In genomic region chr17:35448214-35448898, GRCh38 we compare ENCODE assay signal across 8 cellular contexts.
DNase-seq lines count a peak whose midpoint lies in the region; ATAC-seq lines count a peak whose summit lies in the region.

Gene SLFN13 (minus strand): TSS chr17:35448766. CDS start chr17:35445680, 3,086 bp downstream.

- 0 out of 2 replicates have a peak, but pooled peaks cover 3% of the 10 kb centered on the region for H3K36me3 ChIP-seq in HUES48 (ENCODE audit: control insufficient read depth, insufficient read depth, low read length)

- peaks cover 24% of the 10 kb centered on the region for H3K4me1 Mint-ChIP-seq in activated naive CD8-positive, alpha-beta T cell treated with anti-CD3 and anti-CD28 coated beads, Interleukin-2, amount 50 U/mL, for 24 hours

- H3K27me3 ChIP-seq in HUES48 (ENCODE audit: control insufficient read depth, insufficient read depth, low read length), result peaks cover 50% of the 10 kb centered on the region

- H3K27ac ChIP-seq in HUES48 (ENCODE audit: low read depth, low read length) (peak within 1 kb of the TSS; percentile 79), skin epidermis (peak within 1 kb of the TSS in 19 of 21 experiments; percentile 13 to 77 (median 57))

- no peaks in the 10 kb centered on the region for H3K9me3 ChIP-seq in HUES48 (ENCODE audit: control insufficient read depth, insufficient read depth, low read length)

- peak within 1 kb of the TSS; percentile 75 for H3K27ac Mint-ChIP-seq in activated naive CD8-positive, alpha-beta T cell treated with anti-CD3 and anti-CD28 coated beads, Interleukin-2, amount 50 U/mL, for 24 hours

- H3K4me1 ChIP-seq in HUES48 (ENCODE audit: control insufficient read depth, insufficient read depth, low read length), result peaks cover 10% of the 10 kb centered on the region

- peak within 1 kb of the TSS; percentile 78 for H3K9ac ChIP-seq in HUES48 (ENCODE audit: low read depth, low read length)

- DNase-seq in COLO668 (lab: John Stamatoyannopoulos, UW; ENCODE audit: unreplicated experiment), result peak; percentile 48
- DNase-seq in T-helper 1 cell, result peak; percentile 60 to 87 (median 72)
- DNase-seq in activated naive CD8-positive, alpha-beta T cell treated with anti-CD3 and anti-CD28 coated beads, Interleukin-2, amount 50 U/mL, for 24 hours, result peak; percentile 94
- DNase-seq in NCI-H1105 treated with DMSO at 0.1 percent for 48 hours (lab: John Stamatoyannopoulos, UW), result no peak

- no peaks in the 10 kb centered on the region for H3K9me3 Mint-ChIP-seq in activated naive CD8-positive, alpha-beta T cell treated with anti-CD3 and anti-CD28 coated beads, Interleukin-2, amount 50 U/mL, for 24 hours

- peak within 1 kb of the TSS; percentile 71 for H3K4me3 Mint-ChIP-seq in activated naive CD8-positive, alpha-beta T cell treated with anti-CD3 and anti-CD28 coated beads, Interleukin-2, amount 50 U/mL, for 24 hours

- H3K4me3 ChIP-seq in HUES48 (ENCODE audit: low read depth, low read length) (peak within 1 kb of the TSS; percentile 77), iPS-11a (ENCODE audit: low read depth, low read length) (peak within 1 kb of the TSS; percentile 50), skin epidermis (peak within 1 kb of the TSS; percentile 38 to 55 (median 45))

- peak; percentile 71 for ATAC-seq in GM21381 (IDR thresholded peaks at IDR 0.05; ENCODE audit: unreplicated experiment)
- peak; percentile 98 for ATAC-seq in activated naive CD8-positive, alpha-beta T cell treated with anti-CD3 and anti-CD28 coated beads, Interleukin-2, amount 50 U/mL, for 24 hours

- peaks cover 3% of the 10 kb centered on the region for H3K36me3 Mint-ChIP-seq in activated naive CD8-positive, alpha-beta T cell treated with anti-CD3 and anti-CD28 coated beads, Interleukin-2, amount 50 U/mL, for 24 hours (ENCODE audit: low read depth)

- no peaks in the 10 kb centered on the region for H3K27me3 Mint-ChIP-seq in activated naive CD8-positive, alpha-beta T cell treated with anti-CD3 and anti-CD28 coated beads, Interleukin-2, amount 50 U/mL, for 24 hours
